In the genomic region with DNA sequence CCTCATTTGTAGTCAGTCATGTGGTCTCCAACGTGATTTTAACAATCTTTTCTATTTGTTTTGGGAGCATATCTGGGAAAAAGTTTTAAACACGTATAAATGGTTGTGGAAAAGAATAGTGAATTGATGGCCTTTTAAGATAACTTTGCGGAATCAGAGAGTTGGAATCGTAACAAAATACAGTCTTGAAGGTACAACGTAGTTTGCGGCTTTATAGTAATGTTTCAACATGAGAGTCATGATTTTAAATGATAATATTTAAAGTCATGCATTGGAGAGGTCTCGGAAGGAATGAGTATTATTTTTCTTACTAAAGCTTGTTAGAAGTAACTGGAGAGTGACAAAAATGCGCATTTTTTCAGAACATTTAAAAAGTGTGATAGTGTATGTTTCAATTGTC, we compare ENCODE assay signal across 8 cellular contexts. TPM values are rescaled to one million over a fixed set of nuclear protein-coding genes. Genes with fewer than 3 reads are reported as not detected.
A peak's percentile ranks its signal among the peaks of the same experiment; 100 is the strongest.
DNase-seq lines count a peak whose midpoint lies in the region; ATAC-seq and TF ChIP-seq lines count a peak whose summit lies in the region.

No MANE protein-coding gene starts in this region.

- intact Hi-C loops in Calu3 (cut with micrococcal nuclease; ENCODE audit: unreplicated experiment) = no loop called here
- intact Hi-C loops in Panc1 (cut with micrococcal nuclease; ENCODE audit: unreplicated experiment) = no loop called here
- intact Hi-C loops in ovary (cut with DNase I) = no loop called here

- no peak for TF ChIP-seq EP300 in ovary (IDR thresholded peaks at IDR 0.05)

- H3K27me3 Mint-ChIP-seq in Calu3 (ENCODE audit: unreplicated experiment) = no peaks in the 10 kb centered on the region

- DNase-seq in Calu3 = no peak
- DNase-seq in Panc1 (ENCODE audit: low read depth, low spot score) = no peak
- DNase-seq in epithelial cell of esophagus (ENCODE audit: low read depth) = no peak
- DNase-seq in ovary = no peak
- DNase-seq in T-helper 9 cell = no peak
- no peak for DNase-seq in NCI-H345 treated with DMSO at 0.1 percent for 48 hours (lab: John Stamatoyannopoulos, UW; ENCODE audit: unreplicated experiment)
- DNase-seq in hippocampal formation (lab: John Stamatoyannopoulos, UW) = no peak

- POLR2A ChIA-PET in Panc1 (lab: Charles Lee) = interaction anchor here (0.5 kb wide), 1 partner anchor 161 kb away, joined by 9 read pairs; no protein-coding TSS in a partner anchor

- in situ Hi-C loops in Panc1 (cut with HindIII; ENCODE audit: low pct_unique_long_range_greater_than_20kb, low sequenced_read_pairs) = no loop called here

- CTCF ChIA-PET in Calu3 (lab: Charles Lee) (no interaction called here), Panc1 (lab: Charles Lee) (no interaction called here)

- H3K9me3 Mint-ChIP-seq in Calu3 (ENCODE audit: low read depth, unreplicated experiment) = no peaks in the 10 kb centered on the region

- peaks cover 39% of the 10 kb centered on the region for H3K36me3 Mint-ChIP-seq in Calu3 (ENCODE audit: insufficient read depth, unreplicated experiment)

- H3K36me3 ChIP-seq in Panc1 (ENCODE audit: control insufficient read depth, insufficient read depth, low read length) (no peaks in the 10 kb centered on the region; the same call in none of the 2 replicates), ovary (no peaks in the 10 kb centered on the region)

- TF ChIP-seq POLR2A in ovary (IDR thresholded peaks at IDR 0.05) = no peak

- H3K27me3 ChIP-seq in Panc1 (ENCODE audit: control insufficient read depth, insufficient read depth, low read length) = no peaks in the 10 kb centered on the region
- no peaks in the 10 kb centered on the region for H3K27me3 ChIP-seq in ovary

- peak overlapping the region; percentile 96 for H3K27ac Mint-ChIP-seq in Calu3 (ENCODE audit: unreplicated experiment)

- BruUV-seq in Calu3 (replicated peaks; lab: Mats Ljungman, UMichigan) (TSS peak; percentile 48), Panc1 (replicated peaks; lab: Mats Ljungman, UMichigan) (no TSS peak)

- TF ChIP-seq CTCF in Calu3 (IDR thresholded peaks at IDR 0.05; ENCODE audit: unreplicated experiment) = no peak
- no peak for TF ChIP-seq CTCF in Panc1 (IDR thresholded peaks at IDR 0.05)
- TF ChIP-seq CTCF in epithelial cell of esophagus (IDR thresholded peaks at IDR 0.05; ENCODE audit: insufficient read depth, low read depth, low read length, missing control alignments) = no peak
- no peak for TF ChIP-seq CTCF in ovary (IDR thresholded peaks at IDR 0.05)

- H3K9me3 ChIP-seq in Panc1 (ENCODE audit: control insufficient read depth, insufficient read depth, low read depth, low read length) (no peaks in the 10 kb centered on the region), ovary (no peaks in the 10 kb centered on the region)

- H3K4me1 Mint-ChIP-seq in Calu3 (ENCODE audit: low read depth, unreplicated experiment) = peaks cover 9% of the 10 kb centered on the region

- H3K4me1 ChIP-seq in Panc1 (ENCODE audit: control insufficient read depth, insufficient read depth, low read length) (peaks cover 7% of the 10 kb centered on the region; the same call in 1 of the 2 replicates), ovary (ENCODE audit: insufficient read depth) (peaks cover 5% of the 10 kb centered on the region)

- peak overlapping the region; percentile 99 for H3K4me3 Mint-ChIP-seq in Calu3 (ENCODE audit: low read depth, unreplicated experiment)

- ATAC-seq in Panc1 (no peak), GM18520 (IDR thresholded peaks at IDR 0.05; ENCODE audit: unreplicated experiment) (no peak)

- WGBS in ovary, 3 donors = 3 to 4% (median 3%) methylated on average over 8 of the region's 8 CpGs

- H3K27ac ChIP-seq in Panc1 (ENCODE audit: low read length) = peak overlapping the region; percentile 86
- H3K27ac ChIP-seq in ovary = no peak overlapping the region

- H3K4me3 ChIP-seq in Panc1 (ENCODE audit: low read depth in 2 of 2, low read length in 2 of 2) = peak overlapping the region; percentile 82 to 84
- peak overlapping the region; percentile 75 for H3K4me3 ChIP-seq in epithelial cell of esophagus (ENCODE audit: low read length)
- peak overlapping the region; percentile 97 for H3K4me3 ChIP-seq in ovary

RNA-seq across cellular contexts. Expression of a gene that starts 1.6 kb away (rescaled TPM):
- total RNA-seq in Calu3 (2022) = 53.6 and 57.9 TPM in 2 replicates
- 32.4 TPM for total RNA-seq in Panc1 (2021; ENCODE audit: unreplicated experiment)
- polyA plus RNA-seq in Panc1 (2012; ENCODE audit: insufficient read length) = 13.3 TPM
- total RNA-seq in ovary = 10 to 100 TPM; 27.9 to 62.4 (median 51.6) TPM
- 10 to 100 TPM; 22.4 to 33.7 TPM for polyA plus RNA-seq in ovary
